20 cellular contexts compared by ENCODE assay signal in the genomic region with DNA sequence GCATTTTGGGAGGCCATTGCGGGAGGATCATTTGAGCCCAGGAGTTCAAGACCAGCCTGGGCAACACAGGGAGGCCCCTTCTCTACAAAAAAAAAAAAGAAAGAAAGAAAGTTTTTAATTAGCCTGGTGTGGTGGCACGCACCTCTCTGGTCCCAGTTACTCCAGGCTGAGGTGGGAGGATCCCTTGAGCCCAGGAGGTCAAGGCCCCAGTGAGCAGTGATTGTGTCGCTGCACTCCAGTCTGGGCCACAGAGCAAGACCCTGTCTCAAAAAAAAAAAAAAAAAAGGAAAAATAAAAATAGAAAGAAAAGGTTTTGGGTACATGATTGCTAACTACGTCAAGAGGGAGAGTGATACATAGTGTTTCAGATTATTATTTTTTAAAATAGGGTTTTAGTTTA. TPM values are rescaled to one million over a fixed set of nuclear protein-coding genes. Genes with fewer than 3 reads are reported as not detected.
"Had no signal": no experiment of that assay in that cellular context is flagged by ENCODE, and none has a peak within 500 bp of the region (broad histone marks: within the 10 kb centered on the region; RNA-seq: fewer than 3 reads in every experiment).

No MANE protein-coding gene starts in this region.

- H3K27me3 ChIP-seq: adrenal gland, esophagus muscularis mucosa, ovary, tibial artery had no signal

- H3K4me3 Mint-ChIP-seq: central memory CD8-positive, alpha-beta T cell; stimulated activated naive CD8-positive, alpha-beta T cell treated with anti-CD3 and anti-CD28 coated beads, Interleukin-15, amount 100 ng/mL, for 72 hours; T-helper 17 cell had no signal

- H3K4me3 ChIP-seq: adrenal gland, esophagus muscularis mucosa, ovary, tibial artery had no signal

- H3K27ac Mint-ChIP-seq: activated T-helper 2 cell treated with anti-CD3 and anti-CD28 coated beads, Interferon-gamma antibody, Interleukin-2, Interleukin-4, amounts not matched to agents 10 μg/mL and 5 μg/mL and 100 μg/mL, durations not matched to agents 14 hours and 24 hours and 36 hours; stimulated activated naive CD8-positive, alpha-beta T cell treated with anti-CD3 and anti-CD28 coated beads, Interleukin-15, amount 100 ng/mL, for 72 hours; T-helper 17 cell had no signal

- H3K9me3 Mint-ChIP-seq: activated T-helper 2 cell treated with anti-CD3 and anti-CD28 coated beads, Interferon-gamma antibody, Interleukin-2, Interleukin-4, amounts not matched to agents 10 μg/mL and 5 μg/mL and 100 μg/mL, durations not matched to agents 14 hours and 24 hours and 36 hours; brain; central memory CD8-positive, alpha-beta T cell; stimulated activated naive CD8-positive, alpha-beta T cell treated with anti-CD3 and anti-CD28 coated beads, Interleukin-15, amount 100 ng/mL, for 72 hours had no signal

- H3K27ac ChIP-seq: adrenal gland, esophagus muscularis mucosa, ovary, tibial artery had no signal

- H3K27me3 Mint-ChIP-seq: brain; central memory CD8-positive, alpha-beta T cell; stimulated activated naive CD8-positive, alpha-beta T cell treated with anti-CD3 and anti-CD28 coated beads, Interleukin-15, amount 100 ng/mL, for 72 hours; T-helper 17 cell had no signal

- H3K9me3 ChIP-seq: adrenal gland, esophagus muscularis mucosa, ovary, tibial artery had no signal

- DNase-seq: activated CD4-positive, alpha-beta T cell treated with anti-CD3 and anti-CD28 coated beads, Interleukin-2, amount 50 U/mL, for 1 hour; activated CD4-positive, CD25-positive, alpha-beta regulatory T cell; activated naive CD4-positive, alpha-beta T cell treated with anti-CD3 and anti-CD28 coated beads, Interleukin-2, amount 50 U/mL, for 16 hours; activated T-cell treated with anti-CD3 and anti-CD28 coated beads for 4 hours; adrenal gland; dermis blood vessel endothelial cell; head of caudate nucleus; ovary; retina; stimulated activated CD4-positive, alpha-beta T cell treated with anti-CD3 and anti-CD28 coated beads, Interleukin-15, amount 100 ng/mL, for 24 hours; stimulated activated CD4-positive, alpha-beta T cell treated with anti-CD3 and anti-CD28 coated beads, Interleukin-4, amount 100 ng/mL, for 24 hours; stimulated activated naive CD8-positive, alpha-beta T cell treated with anti-CD3 and anti-CD28 coated beads, Interleukin-15, amount 100 ng/mL, for 72 hours; T-helper 17 cell; tibial artery had no signal

- H3K36me3 ChIP-seq: adrenal gland, esophagus muscularis mucosa, ovary, tibial artery had no signal

- H3K36me3 Mint-ChIP-seq: brain had no signal

RNA-seq across cellular contexts. Expression of gene MYOZ1, which starts 48.2 kb away (rescaled TPM):
- total RNA-seq: activated CD8-positive, alpha-beta memory T cell treated with anti-CD3 and anti-CD28 coated beads for 36 hours; activated T-helper 2 cell treated with anti-CD3 and anti-CD28 coated beads, Interferon-gamma antibody, Interleukin-2, Interleukin-4, amounts not matched to agents 10 μg/mL and 5 μg/mL and 100 μg/mL, durations not matched to agents 14 hours and 24 hours and 36 hours; dermis blood vessel endothelial cell; left lobe of liver; T-helper 17 cell had no signal
